Comparison of ENCODE assay signal across 8 cellular contexts in the genomic region with DNA sequence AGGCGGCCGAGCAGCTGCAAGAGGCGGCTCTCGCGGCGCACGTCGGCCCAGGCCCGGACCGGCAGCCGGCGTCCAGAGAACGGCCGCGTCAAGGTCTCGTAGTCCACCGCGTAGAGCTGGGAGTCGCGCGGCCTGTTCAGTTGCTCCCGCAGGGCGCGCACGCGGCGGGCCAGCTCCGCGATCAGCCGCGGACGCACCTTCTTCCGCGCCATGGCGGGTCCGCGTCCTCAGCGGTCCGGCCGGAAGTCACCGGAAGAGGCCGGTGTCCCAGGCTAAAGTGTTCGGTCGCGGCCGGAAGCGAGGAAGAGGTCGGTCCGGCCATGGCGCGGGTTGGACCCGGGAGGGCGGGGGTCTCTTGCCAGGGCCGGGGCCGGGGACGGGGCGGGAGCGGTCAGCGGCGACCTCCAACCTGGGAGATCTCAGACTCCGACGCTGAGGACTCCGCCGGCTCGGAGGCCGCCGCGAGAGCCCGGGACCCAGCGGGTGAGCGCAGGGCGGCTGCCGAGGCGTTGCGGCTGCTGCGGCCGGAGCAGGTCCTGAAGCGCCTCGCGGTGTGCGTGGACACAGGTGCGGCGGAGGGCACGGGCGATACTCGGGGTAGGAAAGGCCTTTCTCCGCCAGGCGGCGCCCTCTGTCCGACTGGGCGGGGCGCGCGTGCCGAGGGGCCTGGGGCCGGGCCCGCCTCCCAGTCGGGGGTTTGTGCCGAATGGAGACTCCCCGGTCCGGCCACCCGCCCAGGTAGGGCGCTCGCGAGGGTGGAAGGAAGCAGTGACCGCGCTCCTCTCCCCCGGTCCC. TPM values are rescaled to one million over a fixed set of nuclear protein-coding genes. Genes with fewer than 3 reads are reported as not detected.
DNase-seq lines count a peak whose midpoint lies in the region; ATAC-seq and TF ChIP-seq lines count a peak whose summit lies in the region.

A gene (minus strand): TSS at position 227 of the 795 bp plus-strand sequence. CDS start 15 bp downstream, at position 212.

- peak; percentile 92 for DNase-seq in A673 (ENCODE audit: low spot score)
- DNase-seq in NCI-H69 (lab: John Stamatoyannopoulos, UW) = peak; percentile 96
- peak; percentile 87 for DNase-seq in activated CD4-positive, alpha-beta memory T cell treated with anti-CD3 and anti-CD28 coated beads for 36 hours
- peak; percentile 93 for DNase-seq in ecto neural progenitor cell (ENCODE audit: low spot score)
- DNase-seq in lower lobe of right lung = peak; percentile 88
- peak; percentile 37 to 71 (median 53) for DNase-seq in stimulated activated CD4-positive, alpha-beta T cell treated with anti-CD3 and anti-CD28 coated beads, TNF-alpha, amount 100 ng/mL, for 1 hour (ENCODE audit: low read depth in 3 of 3, low spot score in 1 of 3)

- POLR2A ChIA-PET in A673 (lab: Charles Lee; ENCODE audit: low non-redundant PET) = no interaction called here
- POLR2A ChIA-PET in activated CD4-positive, alpha-beta memory T cell treated with anti-CD3 and anti-CD28 coated beads for 36 hours (lab: Charles Lee) = interaction anchor here (1.0 to 5.3 kb wide), 4 partner anchors 8 to 192 kb away, joined by 3 to 56 read pairs (median 6); a partner anchor contains a TSS

- intact Hi-C loops in A673 (cut with micrococcal nuclease; ENCODE audit: unreplicated experiment) (loop anchor here (10.0 kb wide), 1 partner anchor 52 kb away; a partner anchor contains a TSS), lower lobe of right lung (cut with DNase I) (no loop called here)
- intact Hi-C loops in activated CD4-positive, alpha-beta memory T cell treated with anti-CD3 and anti-CD28 coated beads for 36 hours (cut with micrococcal nuclease) = loop anchor here (1.0 to 5.0 kb wide), 3 partner anchors 9 to 352 kb away; a partner anchor contains a TSS

- no peaks in the 10 kb centered on the region for H3K9me3 ChIP-seq in A673 (ENCODE audit: low read depth, low read length, poor library complexity, severe bottlenecking)
- no peaks in the 10 kb centered on the region for H3K9me3 ChIP-seq in lower lobe of right lung

- TF ChIP-seq CTCF in A673 (conservative IDR thresholded peaks at IDR 0.05; ENCODE audit: low read depth, low read length) = peak; percentile 64
- peak; percentile 79 for TF ChIP-seq CTCF in lower lobe of right lung (IDR thresholded peaks at IDR 0.05)

- H3K4me1 Mint-ChIP-seq in activated CD4-positive, alpha-beta memory T cell treated with anti-CD3 and anti-CD28 coated beads for 36 hours (ENCODE audit: low read depth) = peaks cover 6% of the 10 kb centered on the region

- CTCF ChIA-PET in A673 (lab: Charles Lee) = interaction anchor here (0.7 to 1.4 kb wide), 3 partner anchors 9 to 67 kb away, joined by 3 to 5 read pairs (median 3); a partner anchor contains a TSS
- CTCF ChIA-PET in activated CD4-positive, alpha-beta memory T cell treated with anti-CD3 and anti-CD28 coated beads for 36 hours (lab: Charles Lee) = interaction anchor here (0.7 to 4.8 kb wide), 5 partner anchors 10 to 382 kb away, joined by 3 to 42 read pairs (median 3); a partner anchor contains a TSS

- peaks cover 16% of the 10 kb centered on the region for H3K36me3 Mint-ChIP-seq in activated CD4-positive, alpha-beta memory T cell treated with anti-CD3 and anti-CD28 coated beads for 36 hours

- ATAC-seq in GM18861 (IDR thresholded peaks at IDR 0.05; ENCODE audit: unreplicated experiment) (peak; percentile 39), HG03354 (IDR thresholded peaks at IDR 0.05; ENCODE audit: poor library complexity, severe bottlenecking, unreplicated experiment) (peak; percentile 58), lower lobe of right lung (peak; percentile 85 to 86)

- H3K27me3 ChIP-seq in A673 (replicated peaks; ENCODE audit: insufficient read depth, low read depth, low read length, poor library complexity) = no peaks in the 10 kb centered on the region
- no peaks in the 10 kb centered on the region for H3K27me3 ChIP-seq in lower lobe of right lung (ENCODE audit: low read depth)

- peaks cover 4% of the 10 kb centered on the region for H3K4me1 ChIP-seq in A673 (ENCODE audit: insufficient read depth, low read length, poor library complexity, severe bottlenecking)
- peaks cover 37% of the 10 kb centered on the region for H3K4me1 ChIP-seq in lower lobe of right lung

- peak within 1 kb of the TSS; percentile 94 for H3K27ac Mint-ChIP-seq in activated CD4-positive, alpha-beta memory T cell treated with anti-CD3 and anti-CD28 coated beads for 36 hours

- H3K4me3 ChIP-seq in A673 (ENCODE audit: low read depth, low read length, poor library complexity, severe bottlenecking) (peak within 1 kb of the TSS; percentile 63), lower lobe of right lung (peak within 1 kb of the TSS; percentile 98)

- H3K36me3 ChIP-seq in A673 (ENCODE audit: insufficient read depth, low read length, poor library complexity, severe bottlenecking) (peaks cover 19% of the 10 kb centered on the region), lower lobe of right lung (peaks cover 50% of the 10 kb centered on the region)

- peak within 1 kb of the TSS; percentile 94 for H3K4me3 Mint-ChIP-seq in activated CD4-positive, alpha-beta memory T cell treated with anti-CD3 and anti-CD28 coated beads for 36 hours

- no peaks in the 10 kb centered on the region for H3K27me3 Mint-ChIP-seq in activated CD4-positive, alpha-beta memory T cell treated with anti-CD3 and anti-CD28 coated beads for 36 hours

- no TSS peak for BruUV-seq in A673 (replicated peaks; lab: Mats Ljungman, UMichigan)

- no peaks in the 10 kb centered on the region for H3K9me3 Mint-ChIP-seq in activated CD4-positive, alpha-beta memory T cell treated with anti-CD3 and anti-CD28 coated beads for 36 hours

- H3K27ac ChIP-seq in A673 (ENCODE audit: low read depth, low read length, poor library complexity, severe bottlenecking) (peak within 1 kb of the TSS; percentile 98), lower lobe of right lung (peak within 1 kb of the TSS; percentile 94)

RNA-seq across cellular contexts. Expression of the gene that starts here (rescaled TPM):
- total RNA-seq in A673 (2021) (247 and 250 TPM in 2 replicates), lower lobe of right lung (58.0 TPM)
- 100 to 1,000 TPM; 151 to 152 TPM for total RNA-seq in activated CD4-positive, alpha-beta memory T cell treated with anti-CD3 and anti-CD28 coated beads for 36 hours

Comparison
In these comparisons a context has a peak if more than half of its experiments do, and no peak if none do; other contexts are left out.
1. Peak in every context shown above with its lines: DNase-seq, ATAC-seq, H3K4me3 ChIP-seq and H3K27ac ChIP-seq.